Comparison of ENCODE assay signal across 8 cellular contexts in genomic region chr4:180449395-180449956, GRCh38.
DNase-seq lines count a peak whose midpoint lies in the region; ATAC-seq lines count a peak whose summit lies in the region.

No MANE protein-coding gene starts in this region.

- H3K36me3 Mint-ChIP-seq in CD4-positive, alpha-beta memory T cell: no peaks in the 10 kb centered on the region

- H3K27ac ChIP-seq in SJSA1: no peak overlapping the region
- no peak overlapping the region for H3K27ac ChIP-seq in CD4-positive, alpha-beta memory T cell (ENCODE audit: low read depth, low read length)

- no peak overlapping the region for H3K4me3 ChIP-seq in SJSA1
- no peak overlapping the region for H3K4me3 ChIP-seq in CD4-positive, alpha-beta memory T cell (ENCODE audit: low read length in 2 of 2)

- CTCF ChIA-PET in CD4-positive, alpha-beta memory T cell (lab: Charles Lee; ENCODE audit: partially characterized antibody): no interaction called here

- ATAC-seq in GM18519 (IDR thresholded peaks at IDR 0.05; ENCODE audit: low FRiP score, unreplicated experiment) (peak; percentile 62), GM21529 (IDR thresholded peaks at IDR 0.05; ENCODE audit: unreplicated experiment) (no peak), GM21723 (IDR thresholded peaks at IDR 0.05; ENCODE audit: unreplicated experiment) (no peak)

- no peak overlapping the region for H3K4me3 Mint-ChIP-seq in CD4-positive, alpha-beta memory T cell

- H3K9me3 ChIP-seq in SJSA1 (replicated peaks): no peaks in the 10 kb centered on the region
- no peaks in the 10 kb centered on the region for H3K9me3 ChIP-seq in CD4-positive, alpha-beta memory T cell (ENCODE audit: control insufficient read depth in 1 of 2, low read length in 2 of 2)

- no peaks in the 10 kb centered on the region for H3K4me1 Mint-ChIP-seq in CD4-positive, alpha-beta memory T cell

- DNase-seq in A172 (ENCODE audit: low spot score) (peak; percentile 77), HuH-7 (ENCODE audit: low spot score) (peak; percentile 6), SJSA1 (ENCODE audit: low read depth in 1 of 2, low spot score in 2 of 2) (peak; percentile 12 to 49), iPS DF 4.7 (ENCODE audit: extremely low read depth, low spot score) (peak; percentile 53)
- no peak for DNase-seq in CD4-positive, alpha-beta memory T cell

- no peaks in the 10 kb centered on the region for H3K4me1 ChIP-seq in SJSA1 (replicated peaks)
- no peaks in the 10 kb centered on the region for H3K4me1 ChIP-seq in CD4-positive, alpha-beta memory T cell (ENCODE audit: insufficient read depth, low read length)

- intact Hi-C loops in CD4-positive, alpha-beta memory T cell (cut with micrococcal nuclease): no loop called here

- H3K27me3 ChIP-seq in SJSA1 (replicated peaks): no peaks in the 10 kb centered on the region
- H3K27me3 ChIP-seq in CD4-positive, alpha-beta memory T cell (ENCODE audit: insufficient read depth, low read length): no peaks in the 10 kb centered on the region

- POLR2A ChIA-PET in CD4-positive, alpha-beta memory T cell (lab: Charles Lee; ENCODE audit: partially characterized antibody): no interaction called here

- no peaks in the 10 kb centered on the region for H3K36me3 ChIP-seq in SJSA1
- H3K36me3 ChIP-seq in CD4-positive, alpha-beta memory T cell (ENCODE audit: insufficient read depth, low read length): no peaks in the 10 kb centered on the region

- peaks cover 0 to 6% (median 1%) of the 10 kb centered on the region in 8 donors for H3K9me3 Mint-ChIP-seq in CD4-positive, alpha-beta memory T cell

- H3K27me3 Mint-ChIP-seq in CD4-positive, alpha-beta memory T cell: no peaks in the 10 kb centered on the region

- H3K27ac Mint-ChIP-seq in CD4-positive, alpha-beta memory T cell: no peak overlapping the region

Comparison
In these comparisons a context has a peak if more than half of its experiments do, and no peak if none do; other contexts are left out.
1. DNase-seq: peak in A172 (single experiment), HuH-7 (single experiment), SJSA1 (2 of 2) and iPS DF 4.7 (single experiment); none in CD4-positive, alpha-beta memory T cell (0 of 5).